Comparison of ENCODE assay signal across 9 cellular contexts in the genomic region with DNA sequence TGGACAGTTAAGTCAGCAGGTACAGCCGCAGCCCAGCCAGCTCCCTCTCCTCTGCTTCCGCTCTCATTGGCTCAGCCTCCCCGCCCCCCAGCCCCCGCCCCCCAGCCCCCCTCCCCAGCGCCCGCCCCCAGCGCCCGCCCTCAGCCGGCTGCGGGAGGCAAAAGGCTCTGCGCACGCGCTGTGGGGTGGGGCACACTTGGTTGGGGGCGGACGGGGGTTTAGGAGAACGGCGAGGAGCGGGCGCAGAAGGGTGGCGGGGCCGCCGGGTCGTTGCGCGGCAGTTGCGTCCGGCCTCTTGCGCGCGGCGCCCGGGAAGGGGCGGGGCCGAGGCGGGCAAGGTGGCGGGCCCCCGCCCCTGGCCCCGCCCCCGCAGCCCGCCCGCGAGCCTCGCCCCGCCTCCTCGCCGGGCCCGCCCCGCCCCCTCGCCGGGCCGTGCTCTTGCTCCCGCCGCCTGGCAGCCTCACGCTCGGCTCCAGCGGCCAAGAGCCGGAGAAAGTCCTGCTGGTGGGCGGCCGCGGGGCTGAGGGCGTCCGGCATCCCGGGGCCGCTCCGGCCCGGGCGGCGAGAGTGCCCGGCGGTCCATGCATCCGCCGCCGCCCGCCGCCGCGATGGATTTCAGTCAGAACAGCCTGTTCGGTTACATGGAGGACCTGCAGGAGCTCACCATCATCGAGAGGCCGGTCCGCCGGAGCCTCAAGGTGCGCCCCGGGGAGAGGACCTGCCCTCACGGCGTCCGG. TPM values are rescaled to one million over a fixed set of nuclear protein-coding genes. Genes with fewer than 3 reads are reported as not detected.
DNase-seq lines count a peak whose midpoint lies in the region; ATAC-seq and TF ChIP-seq lines count a peak whose summit lies in the region.
"Had no signal": no experiment of that assay in that cellular context is flagged by ENCODE, and none has a peak within 500 bp of the region (broad histone marks: within the 10 kb centered on the region; RNA-seq: fewer than 3 reads in every experiment).

A gene with protein sequence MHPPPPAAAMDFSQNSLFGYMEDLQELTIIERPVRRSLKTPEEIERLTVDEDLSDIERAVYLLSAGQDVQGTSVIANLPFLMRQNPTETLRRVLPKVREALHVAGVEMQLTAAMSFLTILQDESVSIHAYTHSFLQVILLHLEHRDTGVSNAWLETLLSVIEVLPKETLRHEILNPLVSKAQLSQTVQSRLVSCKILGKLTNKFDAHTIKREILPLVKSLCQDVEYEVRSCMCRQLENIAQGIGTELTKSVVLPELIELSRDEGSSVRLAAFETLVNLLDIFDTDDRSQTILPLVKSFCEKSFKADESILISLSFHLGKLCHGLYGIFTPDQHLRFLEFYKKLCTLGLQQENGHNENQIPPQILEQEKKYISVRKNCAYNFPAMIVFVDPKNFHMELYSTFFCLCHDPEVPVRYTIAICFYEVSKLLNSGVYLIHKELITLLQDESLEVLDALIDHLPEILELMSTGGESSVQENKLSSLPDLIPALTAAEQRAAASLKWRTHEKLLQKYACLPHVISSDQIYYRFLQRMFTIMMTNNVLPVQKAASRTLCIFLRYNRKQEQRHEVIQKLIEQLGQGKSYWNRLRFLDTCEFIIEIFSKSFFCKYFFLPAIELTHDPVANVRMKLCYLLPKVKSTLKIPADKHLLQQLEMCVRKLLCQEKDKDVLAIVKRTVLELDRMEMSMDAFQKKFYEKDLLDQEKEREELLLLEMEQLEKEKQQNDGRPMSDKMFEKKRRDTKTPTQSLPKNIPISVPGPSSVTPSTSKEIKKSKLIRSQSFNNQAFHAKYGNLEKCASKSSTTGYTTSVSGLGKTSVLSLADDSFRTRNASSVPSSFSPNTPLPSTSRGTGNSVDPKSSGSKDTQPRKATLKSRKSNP (plus strand): TSS at position 438 of the 737 bp plus-strand sequence. CDS start 144 bp downstream, at position 582.

- peak; percentile 71 for ATAC-seq in foreskin keratinocyte

- H3K27me3 ChIP-seq in GM23248 (replicated peaks; ENCODE audit: insufficient read depth), result peaks cover 29% of the 10 kb centered on the region
- no peaks in the 10 kb centered on the region for H3K27me3 ChIP-seq in Loucy (ENCODE audit: insufficient read depth, low read length, poor library complexity, severe bottlenecking)
- no peaks in the 10 kb centered on the region for H3K27me3 ChIP-seq in foreskin keratinocyte
- peaks cover 14% of the 10 kb centered on the region for H3K27me3 ChIP-seq in neuron (ENCODE audit: insufficient read depth, low read length)
- peaks cover 18 to 58% of the 10 kb centered on the region in 2 donors for H3K27me3 ChIP-seq in stomach smooth muscle (ENCODE audit: control insufficient read depth in 1 of 2, insufficient read depth in 2 of 2, low read length in 2 of 2)

- DNase-seq in DMS153 treated with DMSO at 0.1 percent for 48 hours (lab: John Stamatoyannopoulos, UW; ENCODE audit: unreplicated experiment) (peak; percentile 80), GM23248 (peak; percentile 76), SHP77 treated with DMSO at 0.1 percent for 48 hours (lab: John Stamatoyannopoulos, UW) (peak; percentile 56), activated gamma-delta T cell treated with Interleukin-2 at 50 U/mL for 16 hours (peak; percentile 81), foreskin keratinocyte (peak in 1 of 2 donors; percentile 57)

- H4K20me1 ChIP-seq in GM23248 (ENCODE audit: insufficient read depth), result no peaks in the 10 kb centered on the region
- no peaks in the 10 kb centered on the region for H4K20me1 ChIP-seq in Loucy (ENCODE audit: insufficient read depth, low read length, poor library complexity, severe bottlenecking)

- H3K9me2 ChIP-seq in GM23248 (ENCODE audit: insufficient read depth), result no peaks in the 10 kb centered on the region
- no peaks in the 10 kb centered on the region for H3K9me2 ChIP-seq in Loucy (replicated peaks; ENCODE audit: low read depth, low read length)

- no peaks in the 10 kb centered on the region for H3K79me2 ChIP-seq in GM23248 (ENCODE audit: insufficient read depth)
- no peaks in the 10 kb centered on the region for H3K79me2 ChIP-seq in Loucy (ENCODE audit: insufficient read depth, low read length)

- H2AFZ ChIP-seq in GM23248, result peak within 1 kb of the TSS; percentile 77
- peak within 1 kb of the TSS; percentile 92 for H2AFZ ChIP-seq in Loucy (ENCODE audit: low read length)
- peak within 1 kb of the TSS; percentile 100 for H2AFZ ChIP-seq in neuron (ENCODE audit: low read depth, low read length)

- H3K36me3 ChIP-seq in GM23248 (ENCODE audit: low read depth) (no peaks in the 10 kb centered on the region), Loucy (ENCODE audit: insufficient read depth, low read length) (no peaks in the 10 kb centered on the region), neuron (ENCODE audit: insufficient read depth, low read length) (no peaks in the 10 kb centered on the region), stomach smooth muscle (ENCODE audit: control insufficient read depth in 2 of 2, insufficient read depth in 2 of 2, low read length in 2 of 2) (no peaks in the 10 kb centered on the region)

- H3K27ac ChIP-seq in GM23248 (no peak within 1 kb of the TSS), foreskin keratinocyte (peak within 1 kb of the TSS; percentile 76), stomach smooth muscle (ENCODE audit: low read length) (no peak within 1 kb of the TSS)

- 0 to 1% methylated on average over 17 to 65 of the region's 87 CpGs for WGBS in GM23248 (ENCODE audit: low coverage in 1 of 2, low lambda C conversion rate in 2 of 2, missing lambda C conversion rate in 2 of 2), 2 experiments

- H3F3A ChIP-seq in GM23248 (ENCODE audit: insufficient read depth) (peaks cover 16% of the 10 kb centered on the region), Loucy (ENCODE audit: low read depth) (peaks cover 2% of the 10 kb centered on the region; the same call in 1 of the 2 replicates)

- H3K4me2 ChIP-seq in GM23248 (ENCODE audit: unreplicated experiment) (peak within 1 kb of the TSS; percentile 78), Loucy (ENCODE audit: low read depth, low read length, poor library complexity, severe bottlenecking) (peak within 1 kb of the TSS; percentile 75)

- in situ Hi-C loops in GM23248 (cut with MboI), result no loop called here

- H3K4me1 ChIP-seq in GM23248 (ENCODE audit: insufficient read depth), result peaks cover 4% of the 10 kb centered on the region; the same call in 1 of the 2 replicates
- peaks cover 9% of the 10 kb centered on the region for H3K4me1 ChIP-seq in Loucy (ENCODE audit: insufficient read depth, low read length, poor library complexity, severe bottlenecking)
- H3K4me1 ChIP-seq in foreskin keratinocyte, result peaks cover 26% of the 10 kb centered on the region
- H3K4me1 ChIP-seq in neuron (ENCODE audit: insufficient read depth, low read length), result peaks cover 6% of the 10 kb centered on the region
- peaks cover 14% of the 10 kb centered on the region for H3K4me1 ChIP-seq in stomach smooth muscle (ENCODE audit: control insufficient read depth, insufficient read depth, low read length)

- H3K4me3 ChIP-seq in GM23248, result peak within 1 kb of the TSS; percentile 74
- peak within 1 kb of the TSS; percentile 82 for H3K4me3 ChIP-seq in Loucy (ENCODE audit: low read length, poor library complexity, severe bottlenecking)
- H3K4me3 ChIP-seq in neuron (ENCODE audit: low read length), result peak within 1 kb of the TSS; percentile 76
- H3K4me3 ChIP-seq in stomach smooth muscle (ENCODE audit: low read length in 2 of 2), result peak within 1 kb of the TSS; percentile 58 to 68

- H3K9ac ChIP-seq in GM23248 (peak within 1 kb of the TSS; percentile 40; the same call in 1 of the 2 replicates), Loucy (ENCODE audit: low read depth, low read length, poor library complexity, severe bottlenecking) (peak within 1 kb of the TSS; percentile 72), stomach smooth muscle (ENCODE audit: low read length in 2 of 2) (peak within 1 kb of the TSS in 1 of 2 donors; percentile 32)

- H3K9me3 ChIP-seq in GM23248 (ENCODE audit: low read depth), result no peaks in the 10 kb centered on the region
- no peaks in the 10 kb centered on the region for H3K9me3 ChIP-seq in Loucy (ENCODE audit: insufficient read depth, low read depth, low read length)
- no peaks in the 10 kb centered on the region for H3K9me3 ChIP-seq in neuron (ENCODE audit: low read length)
- H3K9me3 ChIP-seq in stomach smooth muscle (ENCODE audit: control insufficient read depth in 2 of 2, low read length in 2 of 2), result no peaks in the 10 kb centered on the region

- TF ChIP-seq CTCF in Loucy (conservative IDR thresholded peaks at IDR 0.05; ENCODE audit: low read length) (no peak), foreskin keratinocyte (conservative IDR thresholded peaks at IDR 0.05) (no peak)

RNA-seq across cellular contexts. Expression of the gene that starts here (rescaled TPM):
- under 0.01 and 0.22 TPM in 2 replicates for total RNA-seq in GM23248 (2014; rRNA removed; shearing (Covaris generic))
- polyA plus RNA-seq in GM23248 (2016; fragmentation: Nextera tagmentation; extraction: Ambion mirVana) (0.11 TPM in 2 replicates), foreskin keratinocyte (1.4 and 1.9 TPM in 2 replicates)
- total RNA-seq in foreskin keratinocyte, result 4.4 and 6.7 TPM in 2 replicates
- total RNA-seq: pulmonary artery endothelial cell had no signal

Comparison
In these comparisons a context has a peak if more than half of its experiments do, and no peak if none do; other contexts are left out.
1. Peak in DNase-seq, H3K4me3 ChIP-seq, H3K9ac ChIP-seq and H3K4me2 ChIP-seq in GM23248; RNA of the gene not detected or under 1 TPM.